Comparison of ENCODE assay signal across 8 cellular contexts in the genomic region with DNA sequence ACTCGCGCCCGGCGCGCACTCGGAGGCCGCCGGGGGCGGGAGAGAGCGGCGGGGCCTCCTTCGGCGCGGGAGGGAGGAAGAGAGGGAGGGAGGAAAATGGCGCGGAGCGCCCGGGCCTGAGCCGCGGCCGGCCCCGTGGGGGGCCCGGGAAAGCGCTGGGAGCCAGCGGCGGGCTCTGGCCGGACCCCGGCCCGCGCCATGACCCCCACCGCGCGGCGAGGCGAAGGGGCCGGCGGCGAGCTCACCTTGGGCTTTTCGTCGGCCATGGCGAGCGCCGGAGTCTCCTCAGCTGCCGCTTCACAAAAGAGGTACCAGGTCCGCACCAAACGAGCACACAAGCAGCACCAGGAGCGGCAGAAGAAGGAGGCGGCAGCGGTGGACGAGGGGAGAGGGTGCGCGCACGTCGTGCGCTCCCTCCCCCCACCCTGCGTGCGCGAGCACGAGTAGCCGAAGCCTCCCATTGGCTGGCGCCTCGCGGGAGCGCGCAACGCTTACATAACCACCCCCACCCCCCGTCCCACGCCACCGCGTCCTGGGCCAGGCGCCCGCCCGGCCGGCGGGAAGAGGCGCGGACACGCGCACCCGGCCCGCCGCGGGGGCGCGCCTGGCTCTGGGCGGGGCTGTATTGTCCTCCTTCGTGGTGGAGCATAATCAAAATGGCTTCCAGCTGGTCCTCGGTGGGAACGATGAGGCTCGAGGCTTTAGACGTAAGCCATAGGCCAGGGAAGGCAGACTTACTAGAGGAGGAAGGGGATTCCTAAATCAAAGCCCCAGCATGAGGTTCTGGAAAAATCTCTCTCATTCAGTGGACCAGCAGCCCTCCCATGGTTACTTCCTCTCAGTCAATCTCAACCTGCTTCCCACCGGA. TPM values are rescaled to one million over a fixed set of nuclear protein-coding genes. Genes with fewer than 3 reads are reported as not detected.
DNase-seq lines count a peak whose midpoint lies in the region; ATAC-seq, FAIRE-seq and TF ChIP-seq lines count a peak whose summit lies in the region.

A gene (minus strand): TSS at position 391 of the 868 bp plus-strand sequence. CDS start 125 bp downstream, at position 266.

- peaks cover 38% of the 10 kb centered on the region for H3K4me1 Mint-ChIP-seq in activated T-helper 1 cell treated with anti-CD3 and anti-CD28 coated beads, Interleukin-12 subunit alpha, Interleukin-12 subunit beta, Interleukin-2, Interleukin-4 antibody, amounts not matched to agents 30 ng/mL and 10 ng/mL and 1 ng/mL, durations not matched to agents 14 hours and 24 hours and 36 hours (ENCODE audit: low read depth)
- H3K4me1 Mint-ChIP-seq in naive thymus-derived CD4-positive, alpha-beta T cell, result peaks cover 20 to 55% (median 38%) of the 10 kb centered on the region in 7 donors
- H3K4me1 Mint-ChIP-seq in stimulated activated memory B cell treated with anti-CD40 and anti-IgM and Interleukin-4, amounts not matched to agents 10 μg/mL and 1 μg/mL and 100 μg/mL, for 72 hours, result peaks cover 33% of the 10 kb centered on the region

- H2AFZ ChIP-seq in Karpas-422 (ENCODE audit: low read length), result peak within 1 kb of the TSS; percentile 77

- peaks cover 16% of the 10 kb centered on the region; the same call in 1 of the 2 replicates for H4K20me1 ChIP-seq in DOHH2 (ENCODE audit: control insufficient read depth, insufficient read depth, low read depth, low read length)
- peaks cover 24% of the 10 kb centered on the region for H4K20me1 ChIP-seq in Karpas-422 (ENCODE audit: insufficient read depth, low read depth, low read length)

- peak within 1 kb of the TSS; percentile 99 for H3K4me3 Mint-ChIP-seq in activated T-helper 1 cell treated with anti-CD3 and anti-CD28 coated beads, Interleukin-12 subunit alpha, Interleukin-12 subunit beta, Interleukin-2, Interleukin-4 antibody, amounts not matched to agents 30 ng/mL and 10 ng/mL and 1 ng/mL, durations not matched to agents 14 hours and 24 hours and 36 hours
- H3K4me3 Mint-ChIP-seq in naive thymus-derived CD4-positive, alpha-beta T cell, result peak within 1 kb of the TSS; percentile 87 to 100 (median 92)
- peak within 1 kb of the TSS; percentile 88 for H3K4me3 Mint-ChIP-seq in stimulated activated memory B cell treated with anti-CD40 and anti-IgM and Interleukin-4, amounts not matched to agents 10 μg/mL and 1 μg/mL and 100 μg/mL, for 72 hours

- H3K4me2 ChIP-seq in DOHH2 (ENCODE audit: low read length), result peak within 1 kb of the TSS; percentile 77
- peak within 1 kb of the TSS; percentile 97 for H3K4me2 ChIP-seq in Karpas-422 (ENCODE audit: low read depth, low read length, poor library complexity, severe bottlenecking)

- no peak for FAIRE-seq in RCC 7860 (lab: Jason Lieb, UNC)

- H3K36me3 ChIP-seq in DOHH2 (ENCODE audit: control insufficient read depth, low read length) (peaks cover 46% of the 10 kb centered on the region), Karpas-422 (ENCODE audit: insufficient read depth, low read length) (peaks cover 19% of the 10 kb centered on the region; the same call in 1 of the 2 replicates)
- H3K36me3 ChIP-seq in naive thymus-derived CD4-positive, alpha-beta T cell (ENCODE audit: control insufficient read depth in 2 of 3, insufficient read depth in 3 of 3, low read length in 3 of 3), result peaks cover 0 to 27% (median 0%) of the 10 kb centered on the region in 3 experiments

- peak; percentile 68 for ATAC-seq in GM21825 (IDR thresholded peaks at IDR 0.05; ENCODE audit: unreplicated experiment)
- ATAC-seq in naive thymus-derived CD4-positive, alpha-beta T cell, result peak; percentile 92
- ATAC-seq in stimulated activated memory B cell treated with anti-CD40 and anti-IgM and Interleukin-4, amounts not matched to agents 10 μg/mL and 1 μg/mL and 100 μg/mL, for 72 hours, result peak; percentile 95

- TF ChIP-seq CTCF in DOHH2 (IDR thresholded peaks at IDR 0.05; ENCODE audit: low read depth, low read length, poor library complexity, severe bottlenecking), result no peak

- DNase-seq in Karpas-422 (peak; percentile 98), RCC 7860 (ENCODE audit: low spot score) (peak; percentile 78), fibroblast of gingiva (ENCODE audit: low read depth) (peak; percentile 96)
- peak; percentile 93 for DNase-seq in activated T-helper 1 cell treated with anti-CD3 and anti-CD28 coated beads, Interleukin-12 subunit alpha, Interleukin-12 subunit beta, Interleukin-2, Interleukin-4 antibody, amounts not matched to agents 30 ng/mL and 10 ng/mL and 1 ng/mL, durations not matched to agents 14 hours and 24 hours and 36 hours (ENCODE audit: low spot score)
- DNase-seq in naive thymus-derived CD4-positive, alpha-beta T cell, result peak; percentile 90 to 97 (median 94)

- peak within 1 kb of the TSS; percentile 99 for H3K4me3 ChIP-seq in DOHH2 (ENCODE audit: low read length)
- peak within 1 kb of the TSS; percentile 97 for H3K4me3 ChIP-seq in Karpas-422 (ENCODE audit: low read length)
- peak within 1 kb of the TSS; percentile 56 for H3K4me3 ChIP-seq in naive thymus-derived CD4-positive, alpha-beta T cell (ENCODE audit: low read length)

- H3K27me3 ChIP-seq in DOHH2 (ENCODE audit: control insufficient read depth, low read length) (no peaks in the 10 kb centered on the region), Karpas-422 (ENCODE audit: low read length) (no peaks in the 10 kb centered on the region)
- no peaks in the 10 kb centered on the region for H3K27me3 ChIP-seq in naive thymus-derived CD4-positive, alpha-beta T cell (ENCODE audit: control insufficient read depth in 2 of 2, insufficient read depth in 2 of 2, low read length in 2 of 2)

- H3K36me3 Mint-ChIP-seq in activated T-helper 1 cell treated with anti-CD3 and anti-CD28 coated beads, Interleukin-12 subunit alpha, Interleukin-12 subunit beta, Interleukin-2, Interleukin-4 antibody, amounts not matched to agents 30 ng/mL and 10 ng/mL and 1 ng/mL, durations not matched to agents 14 hours and 24 hours and 36 hours (ENCODE audit: low read depth), result peaks cover 20% of the 10 kb centered on the region
- H3K36me3 Mint-ChIP-seq in naive thymus-derived CD4-positive, alpha-beta T cell, result peaks cover 0 to 16% (median 0%) of the 10 kb centered on the region in 5 donors
- H3K36me3 Mint-ChIP-seq in stimulated activated memory B cell treated with anti-CD40 and anti-IgM and Interleukin-4, amounts not matched to agents 10 μg/mL and 1 μg/mL and 100 μg/mL, for 72 hours, result peaks cover 10% of the 10 kb centered on the region

- H3K9me3 Mint-ChIP-seq in activated T-helper 1 cell treated with anti-CD3 and anti-CD28 coated beads, Interleukin-12 subunit alpha, Interleukin-12 subunit beta, Interleukin-2, Interleukin-4 antibody, amounts not matched to agents 30 ng/mL and 10 ng/mL and 1 ng/mL, durations not matched to agents 14 hours and 24 hours and 36 hours, result no peaks in the 10 kb centered on the region
- no peaks in the 10 kb centered on the region for H3K9me3 Mint-ChIP-seq in naive thymus-derived CD4-positive, alpha-beta T cell
- H3K9me3 Mint-ChIP-seq in stimulated activated memory B cell treated with anti-CD40 and anti-IgM and Interleukin-4, amounts not matched to agents 10 μg/mL and 1 μg/mL and 100 μg/mL, for 72 hours, result no peaks in the 10 kb centered on the region

- no peaks in the 10 kb centered on the region; the same call in none of the 2 replicates for H3F3A ChIP-seq in DOHH2 (ENCODE audit: control insufficient read depth, insufficient read depth)

- peak within 1 kb of the TSS; percentile 98 for H3K27ac Mint-ChIP-seq in activated T-helper 1 cell treated with anti-CD3 and anti-CD28 coated beads, Interleukin-12 subunit alpha, Interleukin-12 subunit beta, Interleukin-2, Interleukin-4 antibody, amounts not matched to agents 30 ng/mL and 10 ng/mL and 1 ng/mL, durations not matched to agents 14 hours and 24 hours and 36 hours
- peak within 1 kb of the TSS; percentile 92 to 99 (median 97) for H3K27ac Mint-ChIP-seq in naive thymus-derived CD4-positive, alpha-beta T cell
- peak within 1 kb of the TSS; percentile 99 for H3K27ac Mint-ChIP-seq in stimulated activated memory B cell treated with anti-CD40 and anti-IgM and Interleukin-4, amounts not matched to agents 10 μg/mL and 1 μg/mL and 100 μg/mL, for 72 hours

- POLR2A ChIA-PET in naive thymus-derived CD4-positive, alpha-beta T cell (lab: Charles Lee), result interaction anchor here (0.6 to 2.6 kb wide), 22 partner anchors 8 to 601 kb away, joined by 3 to 22 read pairs (median 4); a partner anchor contains a TSS

- H3K9me2 ChIP-seq in DOHH2 (replicated peaks; ENCODE audit: control insufficient read depth, low read length), result no peaks in the 10 kb centered on the region
- no peaks in the 10 kb centered on the region for H3K9me2 ChIP-seq in Karpas-422 (replicated peaks; ENCODE audit: insufficient read depth, low read length)

- H3K79me2 ChIP-seq in DOHH2 (ENCODE audit: control insufficient read depth, low read length), result peaks cover 58% of the 10 kb centered on the region
- H3K79me2 ChIP-seq in Karpas-422 (ENCODE audit: low read length), result peaks cover 47% of the 10 kb centered on the region

- no peaks in the 10 kb centered on the region for H3K27me3 Mint-ChIP-seq in activated T-helper 1 cell treated with anti-CD3 and anti-CD28 coated beads, Interleukin-12 subunit alpha, Interleukin-12 subunit beta, Interleukin-2, Interleukin-4 antibody, amounts not matched to agents 30 ng/mL and 10 ng/mL and 1 ng/mL, durations not matched to agents 14 hours and 24 hours and 36 hours (ENCODE audit: insufficient read depth)
- H3K27me3 Mint-ChIP-seq in naive thymus-derived CD4-positive, alpha-beta T cell, result no peaks in the 10 kb centered on the region
- no peaks in the 10 kb centered on the region for H3K27me3 Mint-ChIP-seq in stimulated activated memory B cell treated with anti-CD40 and anti-IgM and Interleukin-4, amounts not matched to agents 10 μg/mL and 1 μg/mL and 100 μg/mL, for 72 hours

- CTCF ChIA-PET in naive thymus-derived CD4-positive, alpha-beta T cell (lab: Charles Lee), result interaction anchor here (0.5 to 1.2 kb wide), 6 partner anchors 11 to 195 kb away, joined by 3 to 6 read pairs (median 4); a partner anchor contains a TSS

- H3K27ac ChIP-seq in DOHH2 (ENCODE audit: low read depth, low read length), result peak within 1 kb of the TSS; percentile 75
- peak within 1 kb of the TSS; percentile 83 for H3K27ac ChIP-seq in Karpas-422 (ENCODE audit: low read length)
- peak within 1 kb of the TSS; percentile 94 for H3K27ac ChIP-seq in naive thymus-derived CD4-positive, alpha-beta T cell (ENCODE audit: low read depth, low read length)

- intact Hi-C loops in activated T-helper 1 cell treated with anti-CD3 and anti-CD28 coated beads, Interleukin-12 subunit alpha, Interleukin-12 subunit beta, Interleukin-2, Interleukin-4 antibody, amounts not matched to agents 30 ng/mL and 10 ng/mL and 1 ng/mL, durations not matched to agents 14 hours and 24 hours and 36 hours (cut with micrococcal nuclease), result loop anchor here (1.0 to 10.0 kb wide), 7 partner anchors 22 to 222 kb away; a partner anchor contains a TSS
- intact Hi-C loops in naive thymus-derived CD4-positive, alpha-beta T cell (cut with micrococcal nuclease), result loop anchor here (1.0 to 10.0 kb wide), 17 partner anchors 11 to 438 kb away; a partner anchor contains a TSS

- peak within 1 kb of the TSS; percentile 99 for H3K9ac ChIP-seq in Karpas-422 (ENCODE audit: low read length)

- no peaks in the 10 kb centered on the region for H3K9me3 ChIP-seq in DOHH2 (ENCODE audit: control insufficient read depth, insufficient read depth, low read length)
- no peaks in the 10 kb centered on the region for H3K9me3 ChIP-seq in Karpas-422 (ENCODE audit: low read length)
- no peaks in the 10 kb centered on the region for H3K9me3 ChIP-seq in naive thymus-derived CD4-positive, alpha-beta T cell (ENCODE audit: control insufficient read depth in 2 of 3, low read length in 3 of 3)

- H3K4me1 ChIP-seq in DOHH2 (ENCODE audit: control insufficient read depth, low read length), result peaks cover 15% of the 10 kb centered on the region
- H3K4me1 ChIP-seq in Karpas-422 (ENCODE audit: low read length), result peaks cover 20% of the 10 kb centered on the region
- H3K4me1 ChIP-seq in naive thymus-derived CD4-positive, alpha-beta T cell (ENCODE audit: control insufficient read depth in 2 of 2, insufficient read depth in 2 of 2, low read length in 2 of 2), result peaks cover 22 to 26% of the 10 kb centered on the region in 2 donors

RNA-seq across cellular contexts. Expression of the gene that starts here (rescaled TPM):
- 136 and 177 TPM in 2 replicates for total RNA-seq in Karpas-422 (2014; rRNA removed; shearing (Covaris generic); ENCODE audit: low replicate concordance)
- total RNA-seq in activated T-helper 1 cell treated with anti-CD3 and anti-CD28 coated beads, Interleukin-12 subunit alpha, Interleukin-12 subunit beta, Interleukin-2, Interleukin-4 antibody, amounts not matched to agents 30 ng/mL and 10 ng/mL and 1 ng/mL, durations not matched to agents 14 hours and 24 hours and 36 hours, result 649 and 656 TPM in 2 replicates
- 100 to 1,000 TPM; 201 to 494 (median 247) TPM for total RNA-seq in naive thymus-derived CD4-positive, alpha-beta T cell
- 100 to 1,000 TPM; 173 to 357 TPM for polyA plus RNA-seq in naive thymus-derived CD4-positive, alpha-beta T cell

Comparison
In these comparisons a context has a peak if more than half of its experiments do, and no peak if none do; other contexts are left out.
1. Peak in every context shown above with its lines: DNase-seq, ATAC-seq, H3K4me3 ChIP-seq and H3K27ac ChIP-seq.